In the genomic region with DNA sequence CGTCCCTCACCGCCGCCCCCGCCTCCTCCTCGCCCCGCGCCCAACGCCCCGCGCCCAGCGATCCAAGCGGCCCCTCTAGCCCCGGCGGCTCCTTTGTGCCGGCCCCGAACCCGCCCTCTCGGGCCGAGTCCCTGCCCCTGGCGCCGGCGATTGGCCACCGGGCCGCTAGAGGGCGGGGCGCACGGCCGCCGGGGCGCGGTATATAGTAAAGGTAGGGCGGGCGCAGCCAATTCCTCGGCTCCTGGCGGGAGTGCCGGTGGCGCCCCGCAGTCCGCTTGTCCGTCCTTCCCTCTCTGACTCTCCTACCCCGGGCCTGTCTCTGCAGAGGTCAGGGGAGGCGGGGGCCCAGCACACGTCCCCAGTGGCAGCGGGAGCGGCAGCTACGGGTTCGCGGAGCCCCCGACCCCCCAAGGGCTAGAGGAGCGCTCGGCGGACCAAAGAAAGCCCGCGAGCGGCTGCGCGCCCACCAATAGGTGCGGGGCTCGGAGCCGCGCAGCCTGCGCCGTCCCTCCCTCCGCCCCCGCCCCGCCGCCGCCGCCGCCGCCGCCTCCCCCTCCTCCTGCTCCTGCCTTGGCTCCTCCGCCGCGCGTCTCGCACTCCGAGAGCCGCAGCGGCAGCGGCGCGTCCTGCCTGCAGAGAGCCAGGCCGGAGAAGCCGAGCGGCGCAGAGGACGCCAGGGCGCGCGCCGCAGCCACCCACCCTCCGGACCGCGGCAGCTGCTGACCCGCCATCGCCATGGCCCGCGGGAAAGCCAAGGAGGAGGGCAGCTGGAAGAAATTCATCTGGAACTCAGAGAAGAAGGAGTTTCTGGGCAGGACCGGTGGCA, we compare ENCODE assay signal across 1 cellular context.
A peak's percentile ranks its signal among the peaks of the same experiment; 100 is the strongest.
TF ChIP-seq lines count a peak whose summit lies in the region.

TSS of gene ATP1B1 (plus strand) at position 596 of the 826 bp plus-strand sequence. CDS start at position 736, 140 bp downstream.

TF ChIP-seq in HepG2, 621 proteins besides CTCF, POLR2A, EP300 and RAD21 (continued from another document and continues in another):
- TF ChIP-seq, protein P1, sequence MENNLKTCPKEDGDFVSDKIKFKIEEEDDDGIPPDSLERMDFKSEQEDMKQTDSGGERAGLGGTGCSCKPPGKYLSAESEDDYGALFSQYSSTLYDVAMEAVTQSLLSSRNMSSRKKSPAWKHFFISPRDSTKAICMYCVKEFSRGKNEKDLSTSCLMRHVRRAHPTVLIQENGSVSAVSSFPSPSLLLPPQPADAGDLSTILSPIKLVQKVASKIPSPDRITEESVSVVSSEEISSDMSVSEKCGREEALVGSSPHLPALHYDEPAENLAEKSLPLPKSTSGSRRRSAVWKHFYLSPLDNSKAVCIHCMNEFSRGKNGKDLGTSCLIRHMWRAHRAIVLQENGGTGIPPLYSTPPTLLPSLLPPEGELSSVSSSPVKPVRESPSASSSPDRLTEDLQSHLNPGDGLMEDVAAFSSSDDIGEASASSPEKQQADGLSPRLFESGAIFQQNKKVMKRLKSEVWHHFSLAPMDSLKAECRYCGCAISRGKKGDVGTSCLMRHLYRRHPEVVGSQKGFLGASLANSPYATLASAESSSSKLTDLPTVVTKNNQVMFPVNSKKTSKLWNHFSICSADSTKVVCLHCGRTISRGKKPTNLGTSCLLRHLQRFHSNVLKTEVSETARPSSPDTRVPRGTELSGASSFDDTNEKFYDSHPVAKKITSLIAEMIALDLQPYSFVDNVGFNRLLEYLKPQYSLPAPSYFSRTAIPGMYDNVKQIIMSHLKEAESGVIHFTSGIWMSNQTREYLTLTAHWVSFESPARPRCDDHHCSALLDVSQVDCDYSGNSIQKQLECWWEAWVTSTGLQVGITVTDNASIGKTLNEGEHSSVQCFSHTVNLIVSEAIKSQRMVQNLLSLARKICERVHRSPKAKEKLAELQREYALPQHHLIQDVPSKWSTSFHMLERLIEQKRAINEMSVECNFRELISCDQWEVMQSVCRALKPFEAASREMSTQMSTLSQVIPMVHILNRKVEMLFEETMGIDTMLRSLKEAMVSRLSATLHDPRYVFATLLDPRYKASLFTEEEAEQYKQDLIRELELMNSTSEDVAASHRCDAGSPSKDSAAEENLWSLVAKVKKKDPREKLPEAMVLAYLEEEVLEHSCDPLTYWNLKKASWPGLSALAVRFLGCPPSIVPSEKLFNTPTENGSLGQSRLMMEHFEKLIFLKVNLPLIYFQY (CRISPR knock-in tag; IDR thresholded peaks at IDR 0.05; ENCODE audit: borderline replicate concordance) = no peak; the same call in 1 of the 2 replicates
- TF ChIP-seq YY1 (IDR thresholded peaks at IDR 0.05; ENCODE audit: insufficient read depth, insufficient replicate concordance, low read depth, low read length) (peak; percentile 28), NONO (IDR thresholded peaks at IDR 0.05) (no peak), NONO (CRISPR knock-in tag; conservative IDR thresholded peaks at IDR 0.05) (peak; percentile 71), GTF3A (CRISPR knock-in tag; conservative IDR thresholded peaks at IDR 0.05) (0 out of 2 replicates have a peak, but pooled peaks have one; percentile 3), ZNF142 (CRISPR knock-in tag; IDR thresholded peaks at IDR 0.05) (peak; percentile 51; the same call in 1 of the 2 replicates), ZNF280B (CRISPR knock-in tag; IDR thresholded peaks at IDR 0.05; ENCODE audit: borderline replicate concordance) (peak; percentile 80), FOSL2 (CRISPR knock-in tag; IDR thresholded peaks at IDR 0.05) (0 out of 2 replicates have a peak, but pooled peaks have one; percentile 4), ISX (CRISPR knock-in tag; conservative IDR thresholded peaks at IDR 0.05) (0 out of 2 replicates have a peak, but pooled peaks have one; percentile 50), NR2F6 (IDR thresholded peaks at IDR 0.05) (no peak), NR2F6 (CRISPR knock-in tag; IDR thresholded peaks at IDR 0.05) (peak; percentile 19; the same call in 1 of the 2 replicates), SIN3B (IDR thresholded peaks at IDR 0.05; ENCODE audit: low read length) (0 out of 2 replicates have a peak, but pooled peaks have one; percentile 17), TP53 (CRISPR knock-in tag; conservative IDR thresholded peaks at IDR 0.05) (0 out of 2 replicates have a peak, but pooled peaks have one; percentile 20), ZNF354B (CRISPR knock-in tag; IDR thresholded peaks at IDR 0.05) (no peak), ZNF441 (CRISPR knock-in tag; IDR thresholded peaks at IDR 0.05; ENCODE audit: borderline replicate concordance) (no peak), ZNF75D (CRISPR knock-in tag; IDR thresholded peaks at IDR 0.05; ENCODE audit: borderline replicate concordance) (no peak), NR1H2 (CRISPR knock-in tag; IDR thresholded peaks at IDR 0.05; ENCODE audit: borderline replicate concordance, low read depth) (no peak), DBP (CRISPR knock-in tag; IDR thresholded peaks at IDR 0.05; ENCODE audit: not compliant biosample characterization) (peak; percentile 40), KAT8 (CRISPR knock-in tag; IDR thresholded peaks at IDR 0.05) (peak; percentile 8), SMAD1 (CRISPR knock-in tag; IDR thresholded peaks at IDR 0.05; ENCODE audit: borderline replicate concordance, low read depth) (0 out of 2 replicates have a peak, but pooled peaks have one; percentile 25), NKX3-1 (CRISPR knock-in tag; IDR thresholded peaks at IDR 0.05) (0 out of 2 replicates have a peak, but pooled peaks have one; percentile 68), ZNF335 (CRISPR knock-in tag; IDR thresholded peaks at IDR 0.05) (peak; percentile 51), MAZ (IDR thresholded peaks at IDR 0.05; ENCODE audit: borderline replicate concordance, low read depth, low read length) (peak; percentile 14; the same call in 1 of the 2 replicates), MAZ (CRISPR knock-in tag; IDR thresholded peaks at IDR 0.05; ENCODE audit: low read depth) (no peak), ZNF275 (CRISPR knock-in tag; IDR thresholded peaks at IDR 0.05; ENCODE audit: borderline replicate concordance) (0 out of 2 replicates have a peak, but pooled peaks have one; percentile 33), MLXIP (CRISPR knock-in tag; IDR thresholded peaks at IDR 0.05; ENCODE audit: borderline replicate concordance) (peak; percentile 74; the same call in 1 of the 2 replicates), ZNF350 (CRISPR knock-in tag; IDR thresholded peaks at IDR 0.05; ENCODE audit: borderline replicate concordance, low read depth) (peak; percentile 52; the same call in 1 of the 2 replicates)
- TF ChIP-seq, protein P2, sequence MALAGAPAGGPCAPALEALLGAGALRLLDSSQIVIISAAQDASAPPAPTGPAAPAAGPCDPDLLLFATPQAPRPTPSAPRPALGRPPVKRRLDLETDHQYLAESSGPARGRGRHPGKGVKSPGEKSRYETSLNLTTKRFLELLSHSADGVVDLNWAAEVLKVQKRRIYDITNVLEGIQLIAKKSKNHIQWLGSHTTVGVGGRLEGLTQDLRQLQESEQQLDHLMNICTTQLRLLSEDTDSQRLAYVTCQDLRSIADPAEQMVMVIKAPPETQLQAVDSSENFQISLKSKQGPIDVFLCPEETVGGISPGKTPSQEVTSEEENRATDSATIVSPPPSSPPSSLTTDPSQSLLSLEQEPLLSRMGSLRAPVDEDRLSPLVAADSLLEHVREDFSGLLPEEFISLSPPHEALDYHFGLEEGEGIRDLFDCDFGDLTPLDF (CRISPR knock-in tag; IDR thresholded peaks at IDR 0.05) = 0 out of 2 replicates have a peak, but pooled peaks have one; percentile 29
- TF ChIP-seq, protein P3, sequence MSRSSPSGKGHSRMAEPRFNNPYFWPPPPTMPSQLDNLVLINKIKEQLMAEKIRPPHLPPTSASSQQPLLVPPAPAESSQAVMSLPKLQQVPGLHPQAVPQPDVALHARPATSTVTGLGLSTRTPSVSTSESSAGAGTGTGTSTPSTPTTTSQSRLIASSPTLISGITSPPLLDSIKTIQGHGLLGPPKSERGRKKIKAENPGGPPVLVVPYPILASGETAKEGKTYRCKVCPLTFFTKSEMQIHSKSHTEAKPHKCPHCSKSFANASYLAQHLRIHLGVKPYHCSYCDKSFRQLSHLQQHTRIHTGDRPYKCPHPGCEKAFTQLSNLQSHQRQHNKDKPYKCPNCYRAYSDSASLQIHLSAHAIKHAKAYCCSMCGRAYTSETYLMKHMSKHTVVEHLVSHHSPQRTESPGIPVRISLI (CRISPR knock-in tag; IDR thresholded peaks at IDR 0.05; ENCODE audit: borderline replicate concordance) = no peak
